ENCODE assay signal across 24 cellular contexts in genomic region chr5:5572983-5573797, GRCh38.
DNase-seq lines count a peak whose midpoint lies in the region; ATAC-seq and TF ChIP-seq lines count a peak whose summit lies in the region.
"Had no signal": no experiment of that assay in that cellular context is flagged by ENCODE, and none has a peak within 500 bp of the region (broad histone marks: within the 10 kb centered on the region; RNA-seq: fewer than 3 reads in every experiment).

No MANE protein-coding gene starts in this region.

- TF ChIP-seq CTCF in heart right ventricle (IDR thresholded peaks at IDR 0.05): no peak
- no peak for TF ChIP-seq CTCF in testis (IDR thresholded peaks at IDR 0.05)

- H3K27me3 ChIP-seq in heart right ventricle (no peaks in the 10 kb centered on the region), neuronal stem cell (ENCODE audit: control insufficient read depth in 3 of 3, insufficient read depth in 3 of 3, low read depth in 1 of 3, low read length in 3 of 3) (no peaks in the 10 kb centered on the region), testis (no peaks in the 10 kb centered on the region)
- H3K27me3 ChIP-seq: SJSA1 had no signal

- H2AK5ac ChIP-seq in neuronal stem cell (ENCODE audit: low read depth, low read length): no peak overlapping the region

- H2BK15ac ChIP-seq in neuronal stem cell (ENCODE audit: low read length): no peak overlapping the region

- no peak overlapping the region for H4K8ac ChIP-seq in neuronal stem cell (ENCODE audit: low read depth, low read length)

- TF ChIP-seq POLR2A in testis (IDR thresholded peaks at IDR 0.05): no peak

- H3K14ac ChIP-seq in neuronal stem cell (ENCODE audit: low read length): no peak overlapping the region

- DNase-seq in SK-N-DZ (ENCODE audit: low spot score): peak; percentile 59
- peak; percentile 35 to 48 for DNase-seq in heart right ventricle
- no peak for DNase-seq in neuronal stem cell (ENCODE audit: low spot score)
- DNase-seq in testis: peak; percentile 78
- DNase-seq in NCI-H524 treated with DMSO at 0.1 percent for 48 hours (lab: John Stamatoyannopoulos, UW): no peak
- no peak for DNase-seq in midbrain (lab: John Stamatoyannopoulos, UW)
- DNase-seq in DMS153 (lab: John Stamatoyannopoulos, UW): no peak
- DNase-seq: ACHN; activated CD4-positive, alpha-beta memory T cell treated with anti-CD3 and anti-CD28 coated beads for 36 hours; activated T-cell treated with anti-CD3 and anti-CD28 coated beads for 4 hours; amniotic stem cell; effector CD4-positive, alpha-beta T cell; lower lobe of right lung; naive thymus-derived CD4-positive, alpha-beta T cell; NCI-H1105; NCI-H2107; NCI-H526 treated with DMSO at 0.1 percent for 48 hours; stimulated activated CD4-positive, alpha-beta T cell treated with anti-CD3 and anti-CD28 coated beads, Interleukin-1b, Interleukin-23, amount 100 ng/mL, for 48 hours; stimulated activated naive CD8-positive, alpha-beta T cell treated with anti-CD3 and anti-CD28 coated beads, Interleukin-15, Interleukin-2, amounts not matched to agents 100 U/mL and 50 U/mL, for 24 hours; T-helper 2 cell had no signal

- H2BK5ac ChIP-seq in neuronal stem cell (ENCODE audit: low read length): peak overlapping the region; percentile 57

- no peak overlapping the region for H3K4me3 ChIP-seq in heart right ventricle
- H3K4me3 ChIP-seq in neuronal stem cell (ENCODE audit: low read length in 2 of 2): no peak overlapping the region
- H3K4me3 ChIP-seq in testis: no peak overlapping the region
- H3K4me3 ChIP-seq: lower lobe of right lung, SJSA1 had no signal

- H3K36me3 ChIP-seq in heart right ventricle (no peaks in the 10 kb centered on the region), neuronal stem cell (replicated peaks in 1 of 2; ENCODE audit: control insufficient read depth in 2 of 2, insufficient read depth in 2 of 2, low read length in 2 of 2) (no peaks in the 10 kb centered on the region), testis (ENCODE audit: low read depth, missing control alignments) (no peaks in the 10 kb centered on the region)
- H3K36me3 ChIP-seq: lower lobe of right lung, SJSA1 had no signal

- H3K27ac ChIP-seq in heart right ventricle: peak overlapping the region in 7 of 10 donors; percentile 19 to 69 (median 53)
- H3K27ac ChIP-seq in neuronal stem cell (replicated peaks; ENCODE audit: low read length): no peak overlapping the region
- no peak overlapping the region for H3K27ac ChIP-seq in testis
- H3K27ac ChIP-seq: C4-2B, lower lobe of right lung, SJSA1, VCaP had no signal

- no peaks in the 10 kb centered on the region for H3K79me1 ChIP-seq in neuronal stem cell (ENCODE audit: low read depth, low read length)

- H4K91ac ChIP-seq in neuronal stem cell (ENCODE audit: low read depth, low read length, poor library complexity): no peak overlapping the region

- H3K9ac ChIP-seq in neuronal stem cell (ENCODE audit: low read depth, low read length, poor library complexity): no peak overlapping the region

- ATAC-seq in heart right ventricle: peak in 7 of 8 donors; percentile 50 to 80 (median 68)
- ATAC-seq in GM18517 (IDR thresholded peaks at IDR 0.05; ENCODE audit: unreplicated experiment): no peak
- ATAC-seq: naive thymus-derived CD4-positive, alpha-beta T cell; stimulated activated naive CD8-positive, alpha-beta T cell treated with anti-CD3 and anti-CD28 coated beads, Interleukin-15, Interleukin-2, amounts not matched to agents 100 U/mL and 50 U/mL, for 24 hours had no signal

- no peaks in the 10 kb centered on the region for H3K9me3 ChIP-seq in heart right ventricle
- no peaks in the 10 kb centered on the region for H3K9me3 ChIP-seq in neuronal stem cell (replicated peaks in 1 of 2; ENCODE audit: control insufficient read depth in 2 of 2, insufficient read depth in 1 of 2, low read depth in 1 of 2, low read length in 2 of 2)
- no peaks in the 10 kb centered on the region for H3K9me3 ChIP-seq in testis
- H3K9me3 ChIP-seq: lower lobe of right lung, SJSA1 had no signal

- peak overlapping the region; percentile 69 for H3K18ac ChIP-seq in neuronal stem cell (ENCODE audit: low read length)

- intact Hi-C loops in heart right ventricle (cut with DNase I) (no loop called here), testis (cut with DNase I; ENCODE audit: low total_unique reads) (no loop called here)

- H3K4me1 ChIP-seq in heart right ventricle: peaks cover 0 to 6% (median 0%) of the 10 kb centered on the region in 9 donors
- peaks cover 0 to 7% of the 10 kb centered on the region in 2 donors for H3K4me1 ChIP-seq in neuronal stem cell (ENCODE audit: control insufficient read depth in 2 of 2, insufficient read depth in 1 of 2, low read depth in 1 of 2, low read length in 2 of 2)
- peaks cover 7% of the 10 kb centered on the region for H3K4me1 ChIP-seq in testis
- H3K4me1 ChIP-seq: lower lobe of right lung, SJSA1 had no signal

- no peak overlapping the region for H3K23ac ChIP-seq in neuronal stem cell (ENCODE audit: low read depth, low read length, poor library complexity)

- no peak overlapping the region for H3K4ac ChIP-seq in neuronal stem cell (ENCODE audit: low read length)

- no peak overlapping the region for H3K4me2 ChIP-seq in neuronal stem cell (ENCODE audit: insufficient read depth, low read length, poor library complexity, severe bottlenecking)

- H2BK12ac ChIP-seq in neuronal stem cell (ENCODE audit: low read length): no peak overlapping the region

- WGBS in heart right ventricle, 2 donors: 45 to 54% methylated on average over 21 of the region's 21 CpGs
- no CpG with 5 or more reads among the region's 21 CpGs for WGBS in neuronal stem cell (ENCODE audit: extremely low coverage in 2 of 2, insufficient read length in 2 of 2, insufficient replicate concordance in 1 of 2), 2 donors
- WGBS in testis, 2 donors: 20 to 23% methylated on average over 12 to 21 of the region's 21 CpGs

- peak overlapping the region; percentile 23 for H2AFZ ChIP-seq in neuronal stem cell (ENCODE audit: low read length)

- H2BK120ac ChIP-seq in neuronal stem cell (ENCODE audit: low read depth, low read length): no peak overlapping the region

Comparison
In these comparisons a context has a peak if more than half of its experiments do, and no peak if none do; other contexts are left out.
1. DNase-seq: peak in SK-N-DZ (single experiment), heart right ventricle (2 of 2) and testis (single experiment); none in neuronal stem cell (single experiment), NCI-H524 treated with DMSO at 0.1 percent for 48 hours (single experiment), midbrain (single experiment) and DMS153 (single experiment).
2. H3K27ac ChIP-seq: peak in heart right ventricle (7 of 10); none in neuronal stem cell (single experiment) and testis (0 of 2).